Comparison of ENCODE assay signal across 8 cellular contexts in the genomic region with DNA sequence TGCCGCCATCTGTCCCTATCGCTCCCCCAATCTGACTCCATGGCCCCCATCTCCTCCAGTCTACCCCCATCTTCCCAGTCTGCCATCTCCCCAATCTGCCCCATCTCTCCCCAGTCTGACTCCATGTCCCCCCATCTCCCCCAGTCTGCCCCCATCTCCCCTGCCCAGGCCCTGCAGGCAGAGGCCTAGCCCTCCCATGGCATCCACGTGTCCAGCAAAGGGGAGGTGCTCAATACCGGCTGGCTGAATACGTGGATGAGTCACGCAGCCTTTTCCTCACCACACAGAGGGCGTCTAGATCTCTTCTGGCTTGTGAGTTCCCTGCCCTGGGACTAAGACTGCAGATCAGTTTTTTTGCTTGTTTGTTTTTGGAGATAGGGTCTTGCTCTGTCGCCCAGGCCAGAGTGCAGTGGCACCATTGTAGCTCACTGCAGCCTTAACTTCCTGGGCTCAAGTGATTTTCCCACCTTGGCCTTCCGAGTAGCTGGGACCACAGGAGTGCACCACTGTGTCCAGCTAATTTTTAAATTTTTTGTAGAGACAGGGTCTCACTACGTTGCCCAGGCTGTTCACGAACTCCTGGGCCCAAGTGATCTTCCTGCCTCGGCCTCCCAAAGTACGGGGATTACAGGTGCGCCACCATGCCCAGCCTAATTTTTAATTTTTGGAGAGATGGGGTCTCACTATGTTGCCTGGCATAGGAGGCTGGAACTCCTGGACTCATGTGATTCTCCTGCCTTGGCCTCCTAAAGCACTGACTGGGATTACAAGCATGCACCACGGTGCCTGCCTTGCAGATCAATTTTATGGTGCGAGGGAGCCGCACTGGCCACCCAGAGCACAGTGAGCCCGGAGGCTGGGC. TPM values are rescaled to one million over a fixed set of nuclear protein-coding genes. Genes with fewer than 3 reads are reported as not detected.
DNase-seq lines count a peak whose midpoint lies in the region; ATAC-seq, FAIRE-seq and TF ChIP-seq lines count a peak whose summit lies in the region.

No MANE protein-coding gene starts in this region.

- no peaks in the 10 kb centered on the region for H3K4me1 ChIP-seq in mesendoderm (ENCODE audit: control insufficient read depth, low read depth, low read length)

- H3K4me3 ChIP-seq in BJ (ENCODE audit: low read depth, low read length) = peak overlapping the region; percentile 67
- no peak overlapping the region for H3K4me3 ChIP-seq in mesendoderm (ENCODE audit: low read length)

- H3K36me3 ChIP-seq in BJ (ENCODE audit: control insufficient read depth, insufficient read depth, low read length) (peaks cover 11% of the 10 kb centered on the region), mesendoderm (ENCODE audit: control insufficient read depth, insufficient read depth, low read length) (no peaks in the 10 kb centered on the region)

- peak overlapping the region; percentile 82 for H3K56ac ChIP-seq in mesendoderm (ENCODE audit: low read length)

- H4K8ac ChIP-seq in mesendoderm (ENCODE audit: low read depth, low read length) = no peak overlapping the region

- H3K4me2 ChIP-seq in mesendoderm (ENCODE audit: low read length) = no peak overlapping the region

- CTCF ChIA-PET in BJ (lab: Yijun Ruan, JAX) = interaction anchor here (3.3 kb wide), 1 partner anchor 36 kb away, joined by 12 read pairs; no protein-coding TSS in a partner anchor
- CTCF ChIA-PET in activated CD8-positive, alpha-beta memory T cell treated with anti-CD3 and anti-CD28 coated beads, Interleukin-2, amount 10 ng/mL, durations not matched to agents 7 days and 5 days (lab: Charles Lee) = interaction anchor here (1.3 to 3.5 kb wide), 2 partner anchors 36 to 37 kb away, joined by 7 to 18 read pairs; no protein-coding TSS in a partner anchor

- no peaks in the 10 kb centered on the region for H3K79me1 ChIP-seq in mesendoderm (ENCODE audit: low read length)

- POLR2A ChIA-PET in BJ (lab: Charles Lee) = no interaction called here

- no peaks in the 10 kb centered on the region for H3K9me3 Mint-ChIP-seq in activated CD8-positive, alpha-beta memory T cell treated with anti-CD3 and anti-CD28 coated beads, Interleukin-2, amount 10 ng/mL, durations not matched to agents 7 days and 5 days (ENCODE audit: low read depth)

- no CpG with 5 or more reads among the region's 18 CpGs for WGBS in mesendoderm (ENCODE audit: extremely low coverage, insufficient coverage, low lambda C conversion rate)

- peaks cover 34% of the 10 kb centered on the region for H3K4me1 Mint-ChIP-seq in activated CD8-positive, alpha-beta memory T cell treated with anti-CD3 and anti-CD28 coated beads, Interleukin-2, amount 10 ng/mL, durations not matched to agents 7 days and 5 days

- H2BK120ac ChIP-seq in mesendoderm (ENCODE audit: low read depth, low read length) = no peak overlapping the region

- peak overlapping the region; percentile 64 for H3K4me3 Mint-ChIP-seq in activated CD8-positive, alpha-beta memory T cell treated with anti-CD3 and anti-CD28 coated beads, Interleukin-2, amount 10 ng/mL, durations not matched to agents 7 days and 5 days

- peak overlapping the region; percentile 79 for H3K27ac Mint-ChIP-seq in activated CD8-positive, alpha-beta memory T cell treated with anti-CD3 and anti-CD28 coated beads, Interleukin-2, amount 10 ng/mL, durations not matched to agents 7 days and 5 days

- DNase-seq in BJ (ENCODE audit: low read depth) = peak; percentile 56
- peak; percentile 70 for DNase-seq in GOT3 (lab: John Stamatoyannopoulos, UW)
- peak; percentile 90 to 95 for DNase-seq in NOMO-1 (lab: John Stamatoyannopoulos, UW; ENCODE audit: unreplicated experiment in 2 of 2)
- peak; percentile 87 for DNase-seq in activated CD8-positive, alpha-beta memory T cell treated with anti-CD3 and anti-CD28 coated beads, Interleukin-2, amount 10 ng/mL, durations not matched to agents 7 days and 5 days
- peak; percentile 92 for DNase-seq in mesendoderm
- peak; percentile 30 for DNase-seq in stimulated activated CD8-positive, alpha-beta memory T cell treated with anti-CD3 and anti-CD28 coated beads, Interleukin-12 subunit alpha, Interleukin-12 subunit beta, amount 100 ng/mL, for 4 hours (ENCODE audit: low read depth)
- no peak for DNase-seq in cortex of kidney (lab: John Stamatoyannopoulos, UW)

- H3K27ac ChIP-seq in mesendoderm (ENCODE audit: low read depth, low read length) = no peak overlapping the region

- H3K18ac ChIP-seq in mesendoderm (ENCODE audit: low read length) = peak overlapping the region; percentile 23

- H3K79me2 ChIP-seq in mesendoderm (ENCODE audit: control insufficient read depth, insufficient read depth, low read length) = no peaks in the 10 kb centered on the region

- no peak overlapping the region for H2BK5ac ChIP-seq in mesendoderm (ENCODE audit: low read length)

- no peak overlapping the region for H3K4ac ChIP-seq in mesendoderm (ENCODE audit: low read depth, low read length)

- no peak overlapping the region for H3K23ac ChIP-seq in mesendoderm (ENCODE audit: low read length)

- no peak overlapping the region for H4K5ac ChIP-seq in mesendoderm (ENCODE audit: low read length)

- no peak overlapping the region for H2AK5ac ChIP-seq in mesendoderm (ENCODE audit: low read length)

- no peaks in the 10 kb centered on the region for H3K27me3 Mint-ChIP-seq in activated CD8-positive, alpha-beta memory T cell treated with anti-CD3 and anti-CD28 coated beads, Interleukin-2, amount 10 ng/mL, durations not matched to agents 7 days and 5 days

- peaks cover 1% of the 10 kb centered on the region for H3K36me3 Mint-ChIP-seq in activated CD8-positive, alpha-beta memory T cell treated with anti-CD3 and anti-CD28 coated beads, Interleukin-2, amount 10 ng/mL, durations not matched to agents 7 days and 5 days

- no peak overlapping the region for H2BK15ac ChIP-seq in mesendoderm (replicated peaks; ENCODE audit: low read depth)

- no peak for TF ChIP-seq CTCF in BJ (IDR thresholded peaks at IDR 0.05; ENCODE audit: insufficient read depth, low read depth, low read length)

- peak; percentile 75 for ATAC-seq in activated CD8-positive, alpha-beta memory T cell treated with anti-CD3 and anti-CD28 coated beads, Interleukin-2, amount 10 ng/mL, durations not matched to agents 7 days and 5 days

- H3K9ac ChIP-seq in mesendoderm (ENCODE audit: low read length) = peak overlapping the region; percentile 60

- H3K27me3 ChIP-seq in BJ (ENCODE audit: control insufficient read depth, insufficient read depth, low read length) (no peaks in the 10 kb centered on the region), mesendoderm (ENCODE audit: insufficient read depth, low read length, poor library complexity) (no peaks in the 10 kb centered on the region)

- peak; percentile 15 for FAIRE-seq in endometrium (lab: Jason Lieb, UNC)

RNA-seq across cellular contexts. Expression of gene GPR146, which starts 15.3 kb away (rescaled TPM):
- polyA plus RNA-seq in BJ (2011; rRNA removed) = 2.8 and 4.5 TPM in 2 replicates
- 1.6 and 2.7 TPM in 2 replicates for polyA minus RNA-seq in BJ (2011; rRNA and poly(A)+ RNA removed)
- 1 to 10 TPM in 1 of 2 experiments, under 1 TPM in 1; 0.40 to 2.1 TPM for total RNA-seq in activated CD8-positive, alpha-beta memory T cell treated with anti-CD3 and anti-CD28 coated beads, Interleukin-2, amount 10 ng/mL, durations not matched to agents 7 days and 5 days
- polyA plus RNA-seq in mesendoderm (2013, experiment 1 of 2) = 0.41 TPM
- polyA plus RNA-seq in mesendoderm (2013, experiment 2 of 2) = 0.42 TPM

RNA-seq across cellular contexts. Expression of gene CYP2W1, which starts 46.0 kb away (rescaled TPM):
- polyA plus RNA-seq in BJ (2011; rRNA removed) = not detected in 2 replicates
- not detected in 2 replicates for polyA minus RNA-seq in BJ (2011; rRNA and poly(A)+ RNA removed)
- total RNA-seq in activated CD8-positive, alpha-beta memory T cell treated with anti-CD3 and anti-CD28 coated beads, Interleukin-2, amount 10 ng/mL, durations not matched to agents 7 days and 5 days = not detected
- polyA plus RNA-seq in mesendoderm (2013, experiment 1 of 2) = not detected
- polyA plus RNA-seq in mesendoderm (2013, experiment 2 of 2) = not detected

RNA-seq across cellular contexts. Expression of gene COX19, which starts 53.7 kb away (rescaled TPM):
- 5.5 and 5.6 TPM in 2 replicates for polyA plus RNA-seq in BJ (2011; rRNA removed)
- 2.7 and 3.2 TPM in 2 replicates for polyA minus RNA-seq in BJ (2011; rRNA and poly(A)+ RNA removed)
- total RNA-seq in activated CD8-positive, alpha-beta memory T cell treated with anti-CD3 and anti-CD28 coated beads, Interleukin-2, amount 10 ng/mL, durations not matched to agents 7 days and 5 days = 10 to 100 TPM; 18.7 to 18.9 TPM
- 5.7 TPM for polyA plus RNA-seq in mesendoderm (2013, experiment 1 of 2)
- polyA plus RNA-seq in mesendoderm (2013, experiment 2 of 2) = 5.2 TPM

RNA-seq across cellular contexts. Expression of gene GPER1, which starts 58.9 kb away (rescaled TPM):
- polyA plus RNA-seq in BJ (2011; rRNA removed) = 2.1 and 3.1 TPM in 2 replicates
- polyA minus RNA-seq in BJ (2011; rRNA and poly(A)+ RNA removed) = 1.5 and 4.7 TPM in 2 replicates
- total RNA-seq in activated CD8-positive, alpha-beta memory T cell treated with anti-CD3 and anti-CD28 coated beads, Interleukin-2, amount 10 ng/mL, durations not matched to agents 7 days and 5 days = not detected
- 0.88 TPM for polyA plus RNA-seq in mesendoderm (2013, experiment 1 of 2)
- polyA plus RNA-seq in mesendoderm (2013, experiment 2 of 2) = 0.84 TPM
